Comparison of ENCODE assay signal across 11 cellular contexts in genomic region chr2:48227617-48228344, GRCh38.
DNase-seq lines count a peak whose midpoint lies in the region; ATAC-seq, FAIRE-seq and TF ChIP-seq lines count a peak whose summit lies in the region.
"Had no signal": no experiment of that assay in that cellular context is flagged by ENCODE, and none has a peak within 500 bp of the region (broad histone marks: within the 10 kb centered on the region; RNA-seq: fewer than 3 reads in every experiment).

No MANE protein-coding gene starts in this region.

- ATAC-seq in GM21423 (IDR thresholded peaks at IDR 0.05; ENCODE audit: unreplicated experiment) (peak; percentile 85), HG03354 (IDR thresholded peaks at IDR 0.05; ENCODE audit: poor library complexity, severe bottlenecking, unreplicated experiment) (peak; percentile 73)

- POLR2A ChIA-PET in activated CD4-positive, alpha-beta memory T cell treated with anti-CD3 and anti-CD28 coated beads for 36 hours (lab: Charles Lee) = no interaction called here

- H3K4me1 Mint-ChIP-seq in activated CD4-positive, alpha-beta memory T cell treated with anti-CD3 and anti-CD28 coated beads for 36 hours (ENCODE audit: low read depth) = peaks cover 1% of the 10 kb centered on the region
- H3K4me1 Mint-ChIP-seq: nephron had no signal

- no peaks in the 10 kb centered on the region for H3K36me3 Mint-ChIP-seq in activated CD4-positive, alpha-beta memory T cell treated with anti-CD3 and anti-CD28 coated beads for 36 hours

- H3K27ac Mint-ChIP-seq in activated CD4-positive, alpha-beta memory T cell treated with anti-CD3 and anti-CD28 coated beads for 36 hours = no peak overlapping the region
- H3K27ac Mint-ChIP-seq: nephron had no signal

- FAIRE-seq in HTR-8/SVneo (lab: Jason Lieb, UNC) = no peak

- no peaks in the 10 kb centered on the region for H3K27me3 Mint-ChIP-seq in activated CD4-positive, alpha-beta memory T cell treated with anti-CD3 and anti-CD28 coated beads for 36 hours

- intact Hi-C loops in activated CD4-positive, alpha-beta memory T cell treated with anti-CD3 and anti-CD28 coated beads for 36 hours (cut with micrococcal nuclease) = no loop called here

- DNase-seq in GM10266 (ENCODE audit: extremely low spot score) = peak; percentile 26
- DNase-seq in germinal center (ENCODE audit: low spot score) = peak; percentile 17
- no peak for DNase-seq in activated CD4-positive, alpha-beta memory T cell treated with anti-CD3 and anti-CD28 coated beads for 36 hours
- DNase-seq in HTR-8/SVneo (ENCODE audit: insufficient read length, low spot score) = no peak
- no peak for DNase-seq in glomerular visceral epithelial cell (ENCODE audit: extremely low spot score)
- DNase-seq in stimulated activated CD4-positive, alpha-beta T cell treated with anti-CD3 and anti-CD28 coated beads, Interleukin-1b, Interleukin-23, amount 100 ng/mL, for 48 hours = no peak
- DNase-seq: activated gamma-delta T cell treated with Interleukin-2 at 50 U/mL for 16 hours, SJCRH30 had no signal

- TF ChIP-seq CTCF in GM10266 (IDR thresholded peaks at IDR 0.05; ENCODE audit: control insufficient read depth, insufficient read depth, low read depth, missing control alignments) = no peak

- CTCF ChIA-PET in activated CD4-positive, alpha-beta memory T cell treated with anti-CD3 and anti-CD28 coated beads for 36 hours (lab: Charles Lee) = no interaction called here

- H3K9me3 Mint-ChIP-seq in activated CD4-positive, alpha-beta memory T cell treated with anti-CD3 and anti-CD28 coated beads for 36 hours = no peaks in the 10 kb centered on the region
- H3K9me3 Mint-ChIP-seq: nephron had no signal

- H3K4me3 Mint-ChIP-seq in activated CD4-positive, alpha-beta memory T cell treated with anti-CD3 and anti-CD28 coated beads for 36 hours = no peak overlapping the region
- H3K4me3 Mint-ChIP-seq: nephron had no signal

Comparison
In these comparisons a context has a peak if more than half of its experiments do, and no peak if none do; other contexts are left out.
1. DNase-seq: peak in GM10266 (single experiment) and germinal center (single experiment); none in activated CD4-positive, alpha-beta memory T cell treated with anti-CD3 and anti-CD28 coated beads for 36 hours (single experiment), HTR-8/SVneo (single experiment), glomerular visceral epithelial cell (single experiment) and stimulated activated CD4-positive, alpha-beta T cell treated with anti-CD3 and anti-CD28 coated beads, Interleukin-1b, Interleukin-23, amount 100 ng/mL, for 48 hours (single experiment).